In the genomic region with DNA sequence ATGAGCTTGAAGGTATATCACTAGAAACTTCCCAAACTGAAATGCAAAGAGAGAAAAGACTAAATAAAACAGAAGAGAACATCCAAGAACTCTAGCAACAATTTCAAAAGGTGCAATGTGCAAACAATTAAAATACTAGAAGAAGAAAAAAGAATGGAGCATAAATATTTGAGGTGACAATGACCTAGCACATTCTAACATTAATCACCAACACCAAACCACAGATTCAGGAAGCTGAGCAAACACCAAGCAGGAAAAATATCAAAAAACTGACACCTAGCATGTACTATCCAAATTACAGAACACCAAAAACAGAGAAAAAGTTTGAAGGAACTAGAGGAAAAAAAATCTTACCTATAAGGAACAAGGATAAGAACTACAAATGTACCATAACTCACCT, we compare ENCODE assay signal across 18 cellular contexts.
"Had no signal": no experiment of that assay in that cellular context is flagged by ENCODE, and none has a peak within 500 bp of the region (broad histone marks: within the 10 kb centered on the region; RNA-seq: fewer than 3 reads in every experiment).

No MANE protein-coding gene starts in this region.

- H3K9me3 ChIP-seq: esophagus squamous epithelium, tibial artery had no signal

- H3K4me1 ChIP-seq: esophagus squamous epithelium, tibial artery had no signal

- H3K27me3 ChIP-seq: cardiac muscle cell, esophagus squamous epithelium, hepatocyte, tibial artery had no signal

- H3K27ac ChIP-seq: cardiac muscle cell, hepatocyte, tibial artery, VCaP had no signal

- H3K36me3 ChIP-seq: cardiac muscle cell, esophagus squamous epithelium, tibial artery had no signal

- ATAC-seq: stimulated activated naive CD8-positive, alpha-beta T cell treated with anti-CD3 and anti-CD28 coated beads, Interleukin-15, Interleukin-2, amounts not matched to agents 100 U/mL and 50 U/mL, for 24 hours had no signal

- H2AFZ ChIP-seq: hepatocyte had no signal

- DNase-seq: activated CD4-positive, alpha-beta T cell treated with anti-CD3 and anti-CD28 coated beads, Interleukin-2, amount 50 U/mL, for 1 hour; activated CD4-positive, CD25-positive, alpha-beta regulatory T cell treated with anti-CD3 and anti-CD28 coated beads, Interleukin-2, amount 50 U/mL, for 72 hours; activated CD8-positive, alpha-beta memory T cell treated with anti-CD3 and anti-CD28 coated beads, Interleukin-2, amount 50 U/mL, for 4 hours; activated effector memory CD4-positive, alpha-beta T cell treated with anti-CD3 and anti-CD28 coated beads, Interleukin-2, amount 50 U/mL, for 16 hours; activated naive CD4-positive, alpha-beta T cell treated with anti-CD3 and anti-CD28 coated beads, Interleukin-2, amount 50 U/mL, for 16 hours; activated T-cell treated with anti-CD3 and anti-CD28 coated beads, Interleukin-2, amount 50 U/mL, for 48 hours; dermis blood vessel endothelial cell; effector memory CD4-positive, alpha-beta T cell; esophagus squamous epithelium; midbrain; stimulated activated CD4-positive, alpha-beta T cell treated with anti-CD3 and anti-CD28 coated beads, Interleukin-2, amount 100 ng/mL, for 24 hours; stimulated activated naive CD8-positive, alpha-beta T cell treated with anti-CD3 and anti-CD28 coated beads, Interleukin-15, Interleukin-2, amounts not matched to agents 100 U/mL and 50 U/mL, for 24 hours; substantia nigra; T-helper 2 cell; tibial artery had no signal

- H3K79me2 ChIP-seq: hepatocyte had no signal

- H3K4me2 ChIP-seq: hepatocyte had no signal

- H3K4me3 ChIP-seq: cardiac muscle cell, esophagus squamous epithelium, hepatocyte, tibial artery had no signal
